In the genomic region with DNA sequence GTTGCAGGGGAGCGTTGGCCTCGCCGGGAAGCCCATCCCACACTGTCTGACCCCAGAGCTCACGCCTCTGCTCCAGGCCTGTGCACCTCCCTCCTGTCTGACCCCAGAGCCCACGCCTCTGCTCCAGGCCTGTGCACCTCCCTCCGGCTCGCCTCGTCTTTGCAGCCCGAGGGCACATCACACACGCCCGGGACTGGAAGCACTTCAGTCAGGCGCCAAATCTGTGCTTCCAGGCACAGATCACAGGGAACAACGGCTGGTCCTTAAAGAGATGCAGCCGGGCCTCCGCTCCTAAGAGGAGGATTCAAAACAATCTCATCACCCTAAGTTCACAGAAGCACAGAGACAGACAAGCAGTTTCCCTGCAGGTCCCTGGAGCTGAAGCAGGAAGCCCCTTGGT, we compare ENCODE assay signal across 15 cellular contexts.
DNase-seq lines count a peak whose midpoint lies in the region; ATAC-seq, FAIRE-seq and TF ChIP-seq lines count a peak whose summit lies in the region.
"Had no signal": no experiment of that assay in that cellular context is flagged by ENCODE, and none has a peak within 500 bp of the region (broad histone marks: within the 10 kb centered on the region; RNA-seq: fewer than 3 reads in every experiment).

No MANE protein-coding gene starts in this region.

- H3F3A ChIP-seq in SK-N-SH (replicated peaks; ENCODE audit: insufficient read depth): no peaks in the 10 kb centered on the region

- intact Hi-C loops in left ventricle myocardium superior (cut with micrococcal nuclease) (no loop called here), sciatic nerve (cut with DNase I) (no loop called here), natural killer cell (cut with micrococcal nuclease) (loop anchor here (10.0 kb wide), 1 partner anchor 50 kb away; no protein-coding TSS in a partner anchor)

- H3K14ac ChIP-seq in H9 (ENCODE audit: insufficient read depth, low read length): peak overlapping the region; percentile 58

- H4K20me1 ChIP-seq in H9 (ENCODE audit: control insufficient read depth, insufficient read depth, insufficient read length) (peaks cover 5% of the 10 kb centered on the region), SK-N-SH (ENCODE audit: insufficient read depth) (peaks cover 45% of the 10 kb centered on the region)

- H3K27me3 ChIP-seq in H9 (ENCODE audit: insufficient read depth, low read length) (no peaks in the 10 kb centered on the region), SK-N-SH (ENCODE audit: insufficient read depth) (no peaks in the 10 kb centered on the region)

- peaks cover 0 to 5% of the 10 kb centered on the region in 2 experiments for H3K36me3 ChIP-seq in SK-N-SH (replicated peaks in 1 of 2; ENCODE audit: control insufficient read depth in 1 of 2, insufficient read depth in 2 of 2, low read length in 1 of 2)

- no peak for TF ChIP-seq CTCF in H9 (conservative IDR thresholded peaks at IDR 0.05)
- no peak for TF ChIP-seq CTCF in SK-N-SH (IDR thresholded peaks at IDR 0.05)
- TF ChIP-seq CTCF in natural killer cell (IDR thresholded peaks at IDR 0.05): no peak
- TF ChIP-seq CTCF in D721Med (IDR thresholded peaks at IDR 0.05; ENCODE audit: insufficient read depth, missing control alignments): no peak

- H3K56ac ChIP-seq in H9 (ENCODE audit: insufficient read length, low read depth, low read length): no peak overlapping the region

- H3K27ac Mint-ChIP-seq in H9 (peak overlapping the region; percentile 22 to 85 (median 28); a peak in 2 of 7 replicates), natural killer cell (no peak overlapping the region)
- H3K27ac Mint-ChIP-seq: activated naive CD8-positive, alpha-beta T cell had no signal

- H2BK20ac ChIP-seq in H9 (ENCODE audit: low read depth, low read length, poor library complexity, severe bottlenecking): no peak overlapping the region

- H3T11ph ChIP-seq in H9 (ENCODE audit: low read length): no peak overlapping the region

- no peak overlapping the region for H2BK15ac ChIP-seq in H9 (ENCODE audit: low read depth, low read length)

- no peak for TF ChIP-seq EP300 in SK-N-SH (IDR thresholded peaks at IDR 0.05; ENCODE audit: borderline replicate concordance in 1 of 2, low read depth in 1 of 2, low read length in 1 of 2)

- H3K4me3 ChIP-seq in SK-N-SH (ENCODE audit: low read depth in 2 of 2, low read length in 1 of 2): no peak overlapping the region
- H3K4me3 ChIP-seq: mucosa of descending colon had no signal

- no peak for FAIRE-seq in D721Med (lab: Jason Lieb, UNC)

- no peak overlapping the region; a peak in 1 of 5 replicates for H3K4me3 Mint-ChIP-seq in H9
- no peak overlapping the region for H3K4me3 Mint-ChIP-seq in natural killer cell
- H3K4me3 Mint-ChIP-seq: activated naive CD8-positive, alpha-beta T cell; central memory CD8-positive, alpha-beta T cell; T-helper 17 cell had no signal

- H3K79me1 ChIP-seq in H9 (ENCODE audit: insufficient read depth, low read depth, low read length, poor library complexity, severe bottlenecking): no peaks in the 10 kb centered on the region

- ATAC-seq in left ventricle myocardium superior: peak; percentile 46
- peak; percentile 33 for ATAC-seq in sciatic nerve
- ATAC-seq in natural killer cell: no peak
- no peak for ATAC-seq in HG02981 (IDR thresholded peaks at IDR 0.05; ENCODE audit: unreplicated experiment)
- ATAC-seq: activated CD4-positive, CD25-positive, alpha-beta regulatory T cell treated with anti-CD3 and anti-CD28 coated beads, Interleukin-2, amount 50 U/mL, for 24 hours; mucosa of descending colon; T-helper 17 cell had no signal

- H3K4me1 ChIP-seq in H9 (ENCODE audit: insufficient read depth, low read length) (no peaks in the 10 kb centered on the region; the same call in 1 of the 2 replicates), SK-N-SH (ENCODE audit: control insufficient read depth in 1 of 2, insufficient read depth in 2 of 2, low read depth in 1 of 2, low read length in 1 of 2) (peaks cover 17 to 63% of the 10 kb centered on the region in 2 experiments; a peak in 3 of 4 replicates)

- H3K27ac ChIP-seq in H9 (ENCODE audit: insufficient read length, low read depth, low read length): no peak overlapping the region
- H3K27ac ChIP-seq in SK-N-SH (ENCODE audit: low read depth in 2 of 2, low read length in 1 of 2): no peak overlapping the region; a peak in 1 of 4 replicates

- no peak overlapping the region for H2BK5ac ChIP-seq in H9 (ENCODE audit: insufficient read length, low read length)

- H3K23me2 ChIP-seq in H9 (ENCODE audit: insufficient read length, low read depth, low read length, poor library complexity, severe bottlenecking): no peaks in the 10 kb centered on the region

- CTCF ChIA-PET in SK-N-SH (lab: Yijun Ruan, JAX): interaction anchor here (1.5 to 4.0 kb wide), 2 partner anchors 11 to 103 kb away, joined by 4 to 21 read pairs; a partner anchor contains a TSS

- H3K4me2 ChIP-seq in H9 (ENCODE audit: insufficient read depth, insufficient read length, low read length) (no peak overlapping the region), SK-N-SH (no peak overlapping the region)

- no peak overlapping the region for H4K8ac ChIP-seq in H9 (replicated peaks; ENCODE audit: insufficient read length, low read depth, low read length)

- no peak overlapping the region for H2BK120ac ChIP-seq in H9 (ENCODE audit: low read depth, low read length, poor library complexity, severe bottlenecking)

- no peak overlapping the region for H2AFZ ChIP-seq in H9 (ENCODE audit: low read length)
- no peak overlapping the region for H2AFZ ChIP-seq in SK-N-SH (ENCODE audit: low read depth)

- H3K36me3 Mint-ChIP-seq in H9 (ENCODE audit: insufficient read depth in 1 of 3, low read depth in 3 of 3) (peaks cover 0 to 6% (median 0%) of the 10 kb centered on the region in 3 experiments; a peak in 1 of 7 replicates), natural killer cell (peaks cover 6% of the 10 kb centered on the region)
- H3K36me3 Mint-ChIP-seq: IgD-negative memory B cell had no signal

- POLR2A ChIA-PET in SK-N-SH (lab: Yijun Ruan, JAX): no interaction called here

- no peak overlapping the region for H2AK5ac ChIP-seq in H9 (ENCODE audit: insufficient read length, low read length)

- DNase-seq in H9 (no peak), astrocyte of the hippocampus (ENCODE audit: low read depth, low spot score) (peak; percentile 26), left ventricle myocardium superior (no peak), sciatic nerve (ENCODE audit: low spot score) (no peak), SK-N-SH (no peak), natural killer cell (no peak), D721Med (ENCODE audit: insufficient read length, low spot score) (no peak)
- DNase-seq: mucosa of descending colon; stimulated activated CD4-positive, alpha-beta T cell treated with anti-CD3 and anti-CD28 coated beads, Interleukin-12 subunit alpha, Interleukin-12 subunit beta, amount 100 ng/mL, for 4 hours; T-helper 17 cell had no signal

- no peak overlapping the region for H2BK12ac ChIP-seq in H9 (ENCODE audit: insufficient read length, low read depth, low read length)

- no peaks in the 10 kb centered on the region for H3K9me3 Mint-ChIP-seq in H9
- H3K9me3 Mint-ChIP-seq in natural killer cell: no peaks in the 10 kb centered on the region
- H3K9me3 Mint-ChIP-seq: central memory CD8-positive, alpha-beta T cell; IgD-negative memory B cell had no signal

- H3K4me1 Mint-ChIP-seq in H9 (peaks cover 11 to 19% of the 10 kb centered on the region in 2 experiments), natural killer cell (peaks cover 55 to 56% of the 10 kb centered on the region in 2 donors)

- no peak overlapping the region for H3K23ac ChIP-seq in H9 (ENCODE audit: insufficient read length, low read depth, low read length)

- H3K4ac ChIP-seq in H9 (ENCODE audit: low read depth, low read length): no peak overlapping the region

- H3K27me3 Mint-ChIP-seq in H9 (ENCODE audit: low read depth): no peaks in the 10 kb centered on the region; the same call in 1 of the 2 replicates
- no peaks in the 10 kb centered on the region for H3K27me3 Mint-ChIP-seq in natural killer cell (ENCODE audit: low read depth in 2 of 2)
- H3K27me3 Mint-ChIP-seq: activated naive CD8-positive, alpha-beta T cell; central memory CD8-positive, alpha-beta T cell; IgD-negative memory B cell; T-helper 17 cell had no signal

- peak overlapping the region; percentile 10 for H3K9ac ChIP-seq in H9 (ENCODE audit: extremely low read depth, insufficient read length, low read length)
- no peak overlapping the region for H3K9ac ChIP-seq in SK-N-SH

- no peak overlapping the region for H4K5ac ChIP-seq in H9 (ENCODE audit: insufficient read length, low read depth, low read length)

- no peaks in the 10 kb centered on the region for H3K9me2 ChIP-seq in SK-N-SH

- H3K79me2 ChIP-seq in H9 (ENCODE audit: insufficient read depth, low read length) (no peaks in the 10 kb centered on the region; the same call in 1 of the 2 replicates), SK-N-SH (ENCODE audit: insufficient read depth) (peaks cover 13% of the 10 kb centered on the region)

- no peak overlapping the region for H3K18ac ChIP-seq in H9 (ENCODE audit: insufficient read length, low read depth, low read length)

- H3K9me3 ChIP-seq in H9 (ENCODE audit: control insufficient read depth, low read depth, low read length) (no peaks in the 10 kb centered on the region), SK-N-SH (no peaks in the 10 kb centered on the region)
- H3K9me3 ChIP-seq: mucosa of descending colon had no signal

- no CpG with 5 or more reads among the region's 15 CpGs for WGBS in H9 (ENCODE audit: extremely low coverage, insufficient read length, low lambda C conversion rate)
- 92% methylated on average over 15 of the region's 15 CpGs for WGBS in SK-N-SH (ENCODE audit: low lambda C conversion rate)

- no peak overlapping the region for H4K91ac ChIP-seq in H9 (ENCODE audit: insufficient read length, low read depth, low read length)

- TF ChIP-seq RAD21 in SK-N-SH (IDR thresholded peaks at IDR 0.05; ENCODE audit: low read length): no peak

TF ChIP-seq in SK-N-SH, 30 proteins besides CTCF, POLR2A, EP300 and RAD21 (continues in another document):
- TF ChIP-seq, protein P1, sequence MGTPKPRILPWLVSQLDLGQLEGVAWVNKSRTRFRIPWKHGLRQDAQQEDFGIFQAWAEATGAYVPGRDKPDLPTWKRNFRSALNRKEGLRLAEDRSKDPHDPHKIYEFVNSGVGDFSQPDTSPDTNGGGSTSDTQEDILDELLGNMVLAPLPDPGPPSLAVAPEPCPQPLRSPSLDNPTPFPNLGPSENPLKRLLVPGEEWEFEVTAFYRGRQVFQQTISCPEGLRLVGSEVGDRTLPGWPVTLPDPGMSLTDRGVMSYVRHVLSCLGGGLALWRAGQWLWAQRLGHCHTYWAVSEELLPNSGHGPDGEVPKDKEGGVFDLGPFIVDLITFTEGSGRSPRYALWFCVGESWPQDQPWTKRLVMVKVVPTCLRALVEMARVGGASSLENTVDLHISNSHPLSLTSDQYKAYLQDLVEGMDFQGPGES (IDR thresholded peaks at IDR 0.05; ENCODE audit: low read depth, low read length): no peak
- TF ChIP-seq SIN3A (IDR thresholded peaks at IDR 0.05; ENCODE audit: borderline replicate concordance, low read depth, low read length) (no peak), MXI1 (IDR thresholded peaks at IDR 0.05; ENCODE audit: low read depth, low read length) (no peak)

Comparison
In these comparisons a context has a peak if more than half of its experiments do, and no peak if none do; other contexts are left out.
1. H3K27ac Mint-ChIP-seq: peak in H9 (3 of 3); none in natural killer cell (0 of 2).
2. ATAC-seq: peak in left ventricle myocardium superior (single experiment) and sciatic nerve (single experiment); none in natural killer cell (0 of 3) and HG02981 (single experiment).